1 cellular context compared by ENCODE assay signal in genomic region chr2:200509608-200510433, GRCh38.
TF ChIP-seq lines count a peak whose summit lies in the region.

Gene KCTD18 (minus strand): TSS chr2:200510068. CDS start chr2:200507016, 3,052 bp downstream.

TF ChIP-seq in K562, 482 proteins besides CTCF, POLR2A, EP300 and RAD21 (continued from another document and continues in another):
- TF ChIP-seq GMEB1 (CRISPR knock-in tag; IDR thresholded peaks at IDR 0.05) = peak; percentile 95
- TF ChIP-seq LEF1 (IDR thresholded peaks at IDR 0.05) = no peak
- no peak for TF ChIP-seq E2F5 (CRISPR knock-in tag; IDR thresholded peaks at IDR 0.05)
- no peak for TF ChIP-seq THRAP3 (IDR thresholded peaks at IDR 0.05; ENCODE audit: borderline replicate concordance)
- TF ChIP-seq SMAD1 (IDR thresholded peaks at IDR 0.05; ENCODE audit: low read depth, low read length, partially characterized antibody) = no peak
- no peak for TF ChIP-seq DACH1 (IDR thresholded peaks at IDR 0.05; ENCODE audit: partially characterized antibody)
- TF ChIP-seq CBX1 (IDR thresholded peaks at IDR 0.05; ENCODE audit: low read depth) = no peak
- no peak for TF ChIP-seq DNMT1 (IDR thresholded peaks at IDR 0.05)
- TF ChIP-seq POLR2AphosphoS5 (IDR thresholded peaks at IDR 0.05; ENCODE audit: control insufficient read depth, insufficient read depth, low read depth, low read length) = peak; percentile 54
- TF ChIP-seq ZNF217 (CRISPR knock-in tag; IDR thresholded peaks at IDR 0.05) = no peak
- no peak for TF ChIP-seq CREBBP (IDR thresholded peaks at IDR 0.05; ENCODE audit: low read depth, low read length)
- TF ChIP-seq PHF21A (IDR thresholded peaks at IDR 0.05; ENCODE audit: borderline replicate concordance, low read depth) = no peak
- no peak for TF ChIP-seq CC2D1A (IDR thresholded peaks at IDR 0.05)
- no peak for TF ChIP-seq ZNF655 (CRISPR knock-in tag; IDR thresholded peaks at IDR 0.05)
- TF ChIP-seq SETDB1 (IDR thresholded peaks at IDR 0.05; ENCODE audit: low read length) = no peak
- no peak for TF ChIP-seq NCOA6 (IDR thresholded peaks at IDR 0.05)
- no peak for TF ChIP-seq ZBED1 (IDR thresholded peaks at IDR 0.05)
- no peak for TF ChIP-seq SPI1 (IDR thresholded peaks at IDR 0.05; ENCODE audit: borderline replicate concordance, low read depth, low read length)
- TF ChIP-seq TFAM (CRISPR knock-in tag; conservative IDR thresholded peaks at IDR 0.05) = no peak
- TF ChIP-seq ESRRB (CRISPR knock-in tag; IDR thresholded peaks at IDR 0.05; ENCODE audit: borderline replicate concordance) = no peak
- TF ChIP-seq RB1 (IDR thresholded peaks at IDR 0.05; ENCODE audit: low read depth) = peak; percentile 82
- TF ChIP-seq ZNF197 (CRISPR knock-in tag; IDR thresholded peaks at IDR 0.05; ENCODE audit: low read depth) = no peak
- no peak for TF ChIP-seq MYNN (IDR thresholded peaks at IDR 0.05)
- TF ChIP-seq MYNN (CRISPR knock-in tag; IDR thresholded peaks at IDR 0.05) = no peak
- peak in 2 of 3 experiments; percentile 29 to 39 for TF ChIP-seq YY1 (IDR thresholded peaks at IDR 0.05; ENCODE audit: borderline replicate concordance in 1 of 3, control insufficient read depth in 1 of 3, extremely low read depth in 1 of 3, insufficient read depth in 3 of 3, insufficient read length in 1 of 3, insufficient replicate concordance in 2 of 3, low read depth in 1 of 3, low read length in 2 of 3)
- TF ChIP-seq SIRT6 (IDR thresholded peaks at IDR 0.05; ENCODE audit: low read depth, low read length) = no peak
- TF ChIP-seq HDAC1 (IDR thresholded peaks at IDR 0.05) = peak in 1 of 2 experiments; percentile 83; a peak in 2 of 4 replicates
- TF ChIP-seq CREB3 (tag; conservative IDR thresholded peaks at IDR 0.05; ENCODE audit: low read depth) = no peak
- no peak for TF ChIP-seq ZNF589 (CRISPR knock-in tag; IDR thresholded peaks at IDR 0.05; ENCODE audit: low read depth)
- TF ChIP-seq ZNF133 (CRISPR knock-in tag; IDR thresholded peaks at IDR 0.05) = no peak
- TF ChIP-seq ERF (CRISPR knock-in tag; IDR thresholded peaks at IDR 0.05) = no peak
- no peak for TF ChIP-seq RREB1 (CRISPR knock-in tag; IDR thresholded peaks at IDR 0.05)
- TF ChIP-seq ZNF347 (CRISPR knock-in tag; IDR thresholded peaks at IDR 0.05; ENCODE audit: low read depth) = no peak
- no peak for TF ChIP-seq RFX7 (CRISPR knock-in tag; IDR thresholded peaks at IDR 0.05)
- no peak for TF ChIP-seq ZNF274 (IDR thresholded peaks at IDR 0.05; ENCODE audit: borderline replicate concordance, low read depth, low read length)
- TF ChIP-seq ELF2 (CRISPR knock-in tag; IDR thresholded peaks at IDR 0.05) = peak; percentile 90
- no peak for TF ChIP-seq CHCHD3 (CRISPR knock-in tag; IDR thresholded peaks at IDR 0.05)
- no peak for TF ChIP-seq NR2F6 (CRISPR knock-in tag; IDR thresholded peaks at IDR 0.05)
- TF ChIP-seq ZNF146 (CRISPR knock-in tag; IDR thresholded peaks at IDR 0.05; ENCODE audit: unreplicated experiment) = no peak
- no peak for TF ChIP-seq CBFB (CRISPR knock-in tag; IDR thresholded peaks at IDR 0.05)
- no peak for TF ChIP-seq ARNT (IDR thresholded peaks at IDR 0.05)
- no peak; the same call in 1 of the 2 replicates for TF ChIP-seq EP400 (IDR thresholded peaks at IDR 0.05)
- TF ChIP-seq MLLT1 (IDR thresholded peaks at IDR 0.05) = no peak
- TF ChIP-seq NEUROD1 (IDR thresholded peaks at IDR 0.05; ENCODE audit: borderline replicate concordance, low read depth, low read length, partially characterized antibody) = peak; percentile 50
- peak; percentile 44; the same call in 1 of the 2 replicates for TF ChIP-seq ATF6 (CRISPR knock-in tag; IDR thresholded peaks at IDR 0.05)
- no peak for TF ChIP-seq KDM1A (IDR thresholded peaks at IDR 0.05)
- TF ChIP-seq TFAP4 (CRISPR knock-in tag; IDR thresholded peaks at IDR 0.05; ENCODE audit: borderline replicate concordance) = peak; percentile 95
- TF ChIP-seq ZBTB9 (CRISPR knock-in tag; IDR thresholded peaks at IDR 0.05) = no peak
- 0 out of 2 replicates have a peak, but pooled peaks have one; percentile 14 for TF ChIP-seq MITF (IDR thresholded peaks at IDR 0.05)
